8 cellular contexts compared by ENCODE assay signal in the genomic region with DNA sequence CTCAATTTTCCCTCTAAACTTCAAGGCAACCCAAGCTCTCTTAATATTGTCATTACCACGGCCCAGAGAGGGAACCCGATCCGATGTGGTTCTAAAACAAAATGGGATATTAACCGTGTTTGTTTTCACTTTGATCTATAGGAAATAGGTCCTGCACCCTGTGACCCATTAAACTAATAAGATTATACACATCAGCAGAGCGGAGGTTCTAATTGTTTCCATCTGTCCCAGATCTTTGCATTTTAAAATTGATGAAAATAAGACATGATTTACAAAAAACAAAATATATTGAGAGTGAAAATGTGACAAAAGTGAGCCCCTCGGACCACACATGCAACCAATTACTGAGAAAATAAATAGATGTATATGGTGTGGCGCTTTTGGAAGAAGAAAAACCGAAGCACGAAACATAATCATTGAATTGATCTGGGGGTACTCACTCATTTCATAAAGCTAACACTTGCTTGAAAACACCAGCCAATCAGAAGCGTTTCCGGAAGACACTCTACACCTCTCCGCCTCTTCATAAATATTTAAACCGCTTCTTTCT.
DNase-seq lines count a peak whose midpoint lies in the region; ATAC-seq and TF ChIP-seq lines count a peak whose summit lies in the region.

No MANE protein-coding gene starts in this region.

- H3K27me3 ChIP-seq in MG63 (peaks cover 45% of the 10 kb centered on the region), neural cell (ENCODE audit: insufficient read depth, low read depth, low read length) (peaks cover 98% of the 10 kb centered on the region)

- no peaks in the 10 kb centered on the region for H3K36me3 Mint-ChIP-seq in brain

- H3K9me3 Mint-ChIP-seq in brain: peaks cover 0 to 11% (median 7%) of the 10 kb centered on the region in 5 experiments

- H3K36me3 ChIP-seq in MG63 (no peaks in the 10 kb centered on the region), neural cell (ENCODE audit: insufficient read depth, low read length) (no peaks in the 10 kb centered on the region)

- peak; percentile 51 for DNase-seq in DMS79 treated with DMSO at 0.1 percent for 48 hours (lab: John Stamatoyannopoulos, UW)
- no peak for DNase-seq in DMS79 (lab: John Stamatoyannopoulos, UW)
- DNase-seq in MG63: no peak

- no peak for TF ChIP-seq RAD21 in neural cell (conservative IDR thresholded peaks at IDR 0.05)

- H2AFZ ChIP-seq in neural cell (ENCODE audit: low read depth, low read length): no peak overlapping the region

- H3K27me3 Mint-ChIP-seq in brain: peaks cover 19% of the 10 kb centered on the region

- no peaks in the 10 kb centered on the region for H3F3A ChIP-seq in neural cell (ENCODE audit: insufficient read depth, low read length, poor library complexity, severe bottlenecking)

- no peaks in the 10 kb centered on the region for H3K79me2 ChIP-seq in neural cell (replicated peaks; ENCODE audit: insufficient read depth, low read length)

- H3K4me3 Mint-ChIP-seq in brain: peak overlapping the region in 4 of 5 experiments; percentile 74 to 84 (median 80)

- H4K20me1 ChIP-seq in neural cell (ENCODE audit: insufficient read depth): no peaks in the 10 kb centered on the region

- H3K27ac Mint-ChIP-seq in brain: peak overlapping the region in 3 of 5 experiments; percentile 41 to 88 (median 42)

- H3K9ac ChIP-seq in neural cell (ENCODE audit: low read length): no peak overlapping the region

- no peak for TF ChIP-seq EP300 in neural cell (conservative IDR thresholded peaks at IDR 0.05; ENCODE audit: poor library complexity, severe bottlenecking)

- no peak overlapping the region for H3K4me2 ChIP-seq in neural cell (ENCODE audit: low read length)

- ATAC-seq in GM19324 (IDR thresholded peaks at IDR 0.05; ENCODE audit: low FRiP score, unreplicated experiment): no peak
- ATAC-seq in GM19397 (IDR thresholded peaks at IDR 0.05; ENCODE audit: unreplicated experiment): no peak
- ATAC-seq in HG03342 (IDR thresholded peaks at IDR 0.05; ENCODE audit: unreplicated experiment): no peak

- H3K9me2 ChIP-seq in neural cell (ENCODE audit: insufficient read depth, low read length): no peaks in the 10 kb centered on the region

- H3K4me3 ChIP-seq in MG63 (peak overlapping the region; percentile 41), neural cell (ENCODE audit: low read length) (peak overlapping the region; percentile 60)

- TF ChIP-seq CTCF in brain (conservative IDR thresholded peaks at IDR 0.05) (no peak), neural cell (IDR thresholded peaks at IDR 0.05; ENCODE audit: poor library complexity, severe bottlenecking) (no peak)

- H3K27ac ChIP-seq in neural cell (ENCODE audit: low read length): no peak overlapping the region

- H3K9me3 ChIP-seq in MG63 (no peaks in the 10 kb centered on the region), neural cell (ENCODE audit: low read length) (no peaks in the 10 kb centered on the region)

- H3K4me1 Mint-ChIP-seq in brain: peaks cover 44% of the 10 kb centered on the region

TF ChIP-seq in neural cell, 6 proteins besides CTCF, POLR2A, EP300 and RAD21:
- no peak for TF ChIP-seq SMC3 (conservative IDR thresholded peaks at IDR 0.05; ENCODE audit: poor library complexity)
- TF ChIP-seq POLR2AphosphoS5 (IDR thresholded peaks at IDR 0.05): peak; percentile 67
